In the genomic region with DNA sequence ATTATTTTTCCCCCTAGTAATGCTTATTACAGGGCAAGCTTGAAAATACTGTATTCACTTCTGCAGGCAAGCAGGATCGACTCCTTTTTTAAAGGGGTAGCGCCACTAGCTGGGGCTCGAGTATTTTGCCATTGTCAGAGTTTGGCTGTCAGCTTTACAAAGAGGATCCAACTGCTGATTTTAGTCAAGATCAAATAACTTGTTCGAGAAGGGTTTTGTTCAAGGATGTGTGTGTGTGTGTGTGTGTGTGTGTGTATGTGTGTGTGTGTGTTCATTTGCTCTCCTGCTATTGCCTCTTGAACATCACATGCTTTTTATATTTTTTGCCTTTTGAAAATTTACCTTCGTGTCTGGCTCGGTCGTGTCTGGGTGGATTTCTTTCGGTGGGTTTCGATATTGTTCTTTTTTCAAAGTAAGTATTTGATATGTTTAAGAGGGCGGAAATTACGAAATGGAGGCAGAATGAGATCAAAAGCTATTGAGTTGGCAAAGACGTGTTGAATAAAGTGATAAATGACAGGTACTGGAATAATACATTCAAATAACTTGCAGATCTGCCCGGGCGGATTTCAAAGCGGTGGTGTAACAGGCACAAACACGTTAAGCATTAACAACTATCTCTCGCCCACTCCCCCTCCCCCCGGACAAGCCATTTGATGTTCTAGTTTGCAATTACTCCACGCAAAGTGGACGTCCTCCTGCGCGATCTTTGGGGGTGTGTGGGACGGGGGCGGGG, we compare ENCODE assay signal across 8 cellular contexts. TPM values are rescaled to one million over a fixed set of nuclear protein-coding genes. Genes with fewer than 3 reads are reported as not detected.
DNase-seq lines count a peak whose midpoint lies in the region; ATAC-seq and TF ChIP-seq lines count a peak whose summit lies in the region.

No MANE protein-coding gene starts in this region.

- ATAC-seq in CD8-positive, alpha-beta T cell = peak; percentile 59
- ATAC-seq in lung (ENCODE audit: insufficient read depth, low FRiP score) (no peak), HG02759 (IDR thresholded peaks at IDR 0.05; ENCODE audit: unreplicated experiment) (no peak)

- H3K79me2 ChIP-seq in GM23248 (ENCODE audit: insufficient read depth) = peaks cover 53% of the 10 kb centered on the region

- no peak for TF ChIP-seq CTCF in CD8-positive, alpha-beta T cell (IDR thresholded peaks at IDR 0.05)
- TF ChIP-seq CTCF in lung (IDR thresholded peaks at IDR 0.05; ENCODE audit: control extremely low read depth, extremely low read depth) = no peak

- in situ Hi-C loops in GM23248 (cut with MboI) = loop anchor here (10.0 to 25.0 kb wide), 2 partner anchors 142 to 335 kb away; no protein-coding TSS in a partner anchor

- peaks cover 52% of the 10 kb centered on the region for H3F3A ChIP-seq in GM23248 (ENCODE audit: insufficient read depth)

- no peaks in the 10 kb centered on the region for H3K9me3 Mint-ChIP-seq in CD8-positive, alpha-beta T cell
- H3K9me3 Mint-ChIP-seq in activated CD4-positive, alpha-beta memory T cell treated with anti-CD3 and anti-CD28 coated beads, Interleukin-2, amount 10 ng/mL, durations not matched to agents 7 days and 5 days = no peaks in the 10 kb centered on the region

- H3K4me1 Mint-ChIP-seq in CD8-positive, alpha-beta T cell (ENCODE audit: low read depth) = peaks cover 47% of the 10 kb centered on the region
- peaks cover 41% of the 10 kb centered on the region for H3K4me1 Mint-ChIP-seq in activated CD4-positive, alpha-beta memory T cell treated with anti-CD3 and anti-CD28 coated beads, Interleukin-2, amount 10 ng/mL, durations not matched to agents 7 days and 5 days

- H3K27ac ChIP-seq in CD8-positive, alpha-beta T cell (ENCODE audit: low read depth, low read length) = peak overlapping the region; percentile 95
- H3K27ac ChIP-seq in GM23248 (peak overlapping the region; percentile 38), lung (ENCODE audit: low read depth in 1 of 2, low read length in 1 of 2) (peak overlapping the region; percentile 80)

- peak overlapping the region; percentile 93 for H3K27ac Mint-ChIP-seq in CD8-positive, alpha-beta T cell
- H3K27ac Mint-ChIP-seq in activated CD4-positive, alpha-beta memory T cell treated with anti-CD3 and anti-CD28 coated beads, Interleukin-2, amount 10 ng/mL, durations not matched to agents 7 days and 5 days = peak overlapping the region; percentile 98

- no peaks in the 10 kb centered on the region for H3K9me3 ChIP-seq in CD8-positive, alpha-beta T cell (ENCODE audit: low read length)
- H3K9me3 ChIP-seq in GM23248 (ENCODE audit: low read depth) = no peaks in the 10 kb centered on the region
- no peaks in the 10 kb centered on the region for H3K9me3 ChIP-seq in lung (ENCODE audit: control insufficient read depth in 2 of 2, insufficient read depth in 1 of 2, low read length in 1 of 2)

- H3K36me3 Mint-ChIP-seq in CD8-positive, alpha-beta T cell = peaks cover 17% of the 10 kb centered on the region
- peaks cover 34% of the 10 kb centered on the region for H3K36me3 Mint-ChIP-seq in activated CD4-positive, alpha-beta memory T cell treated with anti-CD3 and anti-CD28 coated beads, Interleukin-2, amount 10 ng/mL, durations not matched to agents 7 days and 5 days (ENCODE audit: low read depth)

- no peaks in the 10 kb centered on the region for H4K20me1 ChIP-seq in GM23248 (ENCODE audit: insufficient read depth)

- peaks cover 26% of the 10 kb centered on the region for H3K4me1 ChIP-seq in CD8-positive, alpha-beta T cell (ENCODE audit: insufficient read depth, low read length)
- H3K4me1 ChIP-seq in GM23248 (ENCODE audit: insufficient read depth) (peaks cover 31% of the 10 kb centered on the region), lung (ENCODE audit: control insufficient read depth in 2 of 2, insufficient read depth in 2 of 2, low read length in 2 of 2) (peaks cover 0 to 3% of the 10 kb centered on the region in 2 donors)

- no peaks in the 10 kb centered on the region for H3K27me3 ChIP-seq in CD8-positive, alpha-beta T cell (ENCODE audit: insufficient read depth, low read length)
- H3K27me3 ChIP-seq in GM23248 (replicated peaks; ENCODE audit: insufficient read depth) = no peaks in the 10 kb centered on the region
- H3K27me3 ChIP-seq in lung (ENCODE audit: control insufficient read depth, insufficient read depth) = no peaks in the 10 kb centered on the region

- H2AFZ ChIP-seq in GM23248 = peak overlapping the region; percentile 100

- no peaks in the 10 kb centered on the region for H3K27me3 Mint-ChIP-seq in CD8-positive, alpha-beta T cell (ENCODE audit: low read depth)
- no peaks in the 10 kb centered on the region for H3K27me3 Mint-ChIP-seq in activated CD4-positive, alpha-beta memory T cell treated with anti-CD3 and anti-CD28 coated beads, Interleukin-2, amount 10 ng/mL, durations not matched to agents 7 days and 5 days

- peak overlapping the region; percentile 91 for H3K4me3 ChIP-seq in CD8-positive, alpha-beta T cell (ENCODE audit: low read depth, low read length)
- H3K4me3 ChIP-seq in GM23248 = peak overlapping the region; percentile 98
- H3K4me3 ChIP-seq in lung = peak overlapping the region; percentile 71

- intact Hi-C loops in CD8-positive, alpha-beta T cell (cut with DNase I, micrococcal nuclease) = loop anchor here (1.0 to 10.0 kb wide), 11 partner anchors 10 to 1995 kb away; partner anchors contain the start of genes EGR2 (in 2 of the 2), CCDC6 (in 1 of the 2) and NRBF2 (in 1 of the 2)

- peak overlapping the region; percentile 100 for H3K4me2 ChIP-seq in GM23248 (ENCODE audit: unreplicated experiment)

- H3K9me2 ChIP-seq in GM23248 (ENCODE audit: insufficient read depth) = no peaks in the 10 kb centered on the region

- peak; percentile 43 to 80 (median 63) for DNase-seq in CD8-positive, alpha-beta T cell
- peak; percentile 77 for DNase-seq in GM23248
- peak; percentile 4 for DNase-seq in NCI-H2196 treated with DMSO at 0.1 percent for 48 hours (lab: John Stamatoyannopoulos, UW; ENCODE audit: unreplicated experiment)
- DNase-seq in activated CD4-positive, alpha-beta memory T cell treated with anti-CD3 and anti-CD28 coated beads, Interleukin-2, amount 10 ng/mL, durations not matched to agents 7 days and 5 days = peak; percentile 59
- DNase-seq in effector CD4-positive, alpha-beta T cell = peak; percentile 67
- DNase-seq in lung (ENCODE audit: low spot score) = peak; percentile 40
- peak; percentile 36 for DNase-seq in stimulated activated CD8-positive, alpha-beta memory T cell treated with anti-CD3 and anti-CD28 coated beads, Interleukin-12 subunit alpha, Interleukin-12 subunit beta, amount 100 ng/mL, for 24 hours (ENCODE audit: extremely low read depth)

- H3K36me3 ChIP-seq in CD8-positive, alpha-beta T cell (ENCODE audit: insufficient read depth, low read length) = no peaks in the 10 kb centered on the region
- H3K36me3 ChIP-seq in GM23248 (ENCODE audit: low read depth) (no peaks in the 10 kb centered on the region), lung (ENCODE audit: control insufficient read depth in 2 of 2, insufficient read depth in 2 of 2, low read length in 2 of 2) (no peaks in the 10 kb centered on the region)

- peak overlapping the region; percentile 90 for H3K9ac ChIP-seq in GM23248

- H3K4me3 Mint-ChIP-seq in CD8-positive, alpha-beta T cell = peak overlapping the region; percentile 84
- peak overlapping the region; percentile 94 for H3K4me3 Mint-ChIP-seq in activated CD4-positive, alpha-beta memory T cell treated with anti-CD3 and anti-CD28 coated beads, Interleukin-2, amount 10 ng/mL, durations not matched to agents 7 days and 5 days

- POLR2A ChIA-PET in CD8-positive, alpha-beta T cell (lab: Charles Lee) = interaction anchor here (0.7 to 2.2 kb wide), 16 partner anchors 22 to 1230 kb away, joined by 3 to 11 read pairs (median 4); partner anchors contain the start of genes NRBF2 and RTKN2
- POLR2A ChIA-PET in activated CD4-positive, alpha-beta memory T cell treated with anti-CD3 and anti-CD28 coated beads, Interleukin-2, amount 10 ng/mL, durations not matched to agents 7 days and 5 days (lab: Charles Lee) = interaction anchor here (0.6 to 11.5 kb wide), 48 partner anchors 9 to 1365 kb away, joined by 3 to 785 read pairs (median 5); partner anchors contain the start of genes CDK1 and RTKN2

- WGBS in GM23248 (ENCODE audit: low coverage in 1 of 2, low lambda C conversion rate in 2 of 2, missing lambda C conversion rate in 2 of 2), 2 experiments = 0 to 1% methylated on average over 24 of the region's 24 CpGs
- WGBS in lung, 2 donors = 0% methylated on average over 19 to 24 of the region's 24 CpGs

- CTCF ChIA-PET in CD8-positive, alpha-beta T cell (lab: Charles Lee) = interaction anchor here (0.8 to 8.4 kb wide), 13 partner anchors 9 to 342 kb away, joined by 3 to 60 read pairs (median 6); no protein-coding TSS in a partner anchor
- CTCF ChIA-PET in activated CD4-positive, alpha-beta memory T cell treated with anti-CD3 and anti-CD28 coated beads, Interleukin-2, amount 10 ng/mL, durations not matched to agents 7 days and 5 days (lab: Charles Lee) = interaction anchor here (0.9 to 7.8 kb wide), 19 partner anchors 31 to 363 kb away, joined by 3 to 81 read pairs (median 6); no protein-coding TSS in a partner anchor

RNA-seq across cellular contexts. Expression of gene ARID5B, which starts 1.1 kb away (rescaled TPM):
- total RNA-seq in CD8-positive, alpha-beta T cell = 10 to 100 TPM; 17.5 to 18.4 TPM
- total RNA-seq in GM23248 (2014; rRNA removed; shearing (Covaris generic)) = 56.7 and 60.6 TPM in 2 replicates
- 76.8 and 78.8 TPM in 2 replicates for polyA plus RNA-seq in GM23248 (2016; fragmentation: Nextera tagmentation; extraction: Ambion mirVana)
- total RNA-seq in activated CD4-positive, alpha-beta memory T cell treated with anti-CD3 and anti-CD28 coated beads, Interleukin-2, amount 10 ng/mL, durations not matched to agents 7 days and 5 days = 10 to 100 TPM; 71.1 to 73.9 TPM
- 10 to 100 TPM; 31.0 to 95.3 TPM for total RNA-seq in lung
- 10 to 100 TPM in 1 of 2 donors, 1 to 10 TPM in 1; 7.8 to 13.1 TPM for polyA plus RNA-seq in lung

Comparison
In these comparisons a context has a peak if more than half of its experiments do, and no peak if none do; other contexts are left out.
1. DNase-seq: peak in every context shown above with its lines; median percentile 77 in GM23248; 67 in effector CD4-positive, alpha-beta T cell; 63 in CD8-positive, alpha-beta T cell; 59 in activated CD4-positive, alpha-beta memory T cell treated with anti-CD3 and anti-CD28 coated beads, Interleukin-2, amount 10 ng/mL, durations not matched to agents 7 days and 5 days; 40 in lung; 36 in stimulated activated CD8-positive, alpha-beta memory T cell treated with anti-CD3 and anti-CD28 coated beads, Interleukin-12 subunit alpha, Interleukin-12 subunit beta, amount 100 ng/mL, for 24 hours; 4 in NCI-H2196 treated with DMSO at 0.1 percent for 48 hours.
2. H3K27ac ChIP-seq: peak in every context shown above with its lines; median percentile 95 in CD8-positive, alpha-beta T cell; 80 in lung; 38 in GM23248.